ENCODE assay signal across 2 cellular contexts in the genomic region with DNA sequence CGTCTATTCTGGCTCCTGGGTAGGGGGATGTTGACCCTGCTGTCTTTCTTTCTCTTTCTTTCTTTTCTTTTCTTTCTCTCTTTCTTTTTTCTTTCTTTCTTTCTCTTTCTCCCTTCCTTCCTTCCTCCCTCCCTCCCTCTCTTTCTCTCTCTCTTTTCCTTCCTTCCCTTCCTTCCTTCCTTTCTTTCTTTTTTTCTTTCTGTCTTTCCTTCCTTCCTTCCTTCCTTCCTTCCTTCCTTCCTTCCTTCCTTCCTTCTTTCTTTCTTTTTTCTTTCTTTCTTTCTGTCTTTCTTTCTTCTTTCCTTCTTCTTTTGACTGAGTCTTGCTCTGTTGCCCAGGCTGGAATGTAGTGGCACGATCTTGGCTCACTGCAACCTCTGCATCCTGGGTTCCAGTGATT. TPM values are rescaled to one million over a fixed set of nuclear protein-coding genes. Genes with fewer than 3 reads are reported as not detected.
"Had no signal": no experiment of that assay in that cellular context is flagged by ENCODE, and none has a peak within 500 bp of the region (broad histone marks: within the 10 kb centered on the region; RNA-seq: fewer than 3 reads in every experiment).

No MANE protein-coding gene starts in this region.

RNA-seq across cellular contexts. Expression of gene PSD2, which starts 3.0 kb away (rescaled TPM):
- total RNA-seq: LHCN-M2, MCF 10A had no signal
